Comparison of ENCODE assay signal across 9 cellular contexts in genomic region chr5:170307575-170308465, GRCh38. TPM values are rescaled to one million over a fixed set of nuclear protein-coding genes. Genes with fewer than 3 reads are reported as not detected.
DNase-seq lines count a peak whose midpoint lies in the region; ATAC-seq and TF ChIP-seq lines count a peak whose summit lies in the region.
"Had no signal": no experiment of that assay in that cellular context is flagged by ENCODE, and none has a peak within 500 bp of the region (broad histone marks: within the 10 kb centered on the region; RNA-seq: fewer than 3 reads in every experiment).

No MANE protein-coding gene starts in this region.

- POLR2A ChIA-PET in Panc1 (lab: Charles Lee) = no interaction called here

- TF ChIP-seq CTCF in Panc1 (IDR thresholded peaks at IDR 0.05) (no peak), gastrocnemius medialis (IDR thresholded peaks at IDR 0.05 in 4 of 5, conservative IDR thresholded peaks at IDR 0.05 in 1 of 5) (no peak)

- no peak overlapping the region for H3K4me3 ChIP-seq in Panc1 (ENCODE audit: low read depth in 2 of 2, low read length in 2 of 2)
- H3K4me3 ChIP-seq in gastrocnemius medialis = no peak overlapping the region

- H3K27ac Mint-ChIP-seq in activated naive CD4-positive, alpha-beta T cell treated with anti-CD3 and anti-CD28 coated beads for 36 hours = no peak overlapping the region

- ATAC-seq in GM18520 (IDR thresholded peaks at IDR 0.05; ENCODE audit: unreplicated experiment) = peak; percentile 31
- no peak for ATAC-seq in Panc1
- ATAC-seq in gastrocnemius medialis = peak; percentile 86
- no peak for ATAC-seq in GM18502 (IDR thresholded peaks at IDR 0.05; ENCODE audit: poor library complexity, unreplicated experiment)
- ATAC-seq in HG02763 (IDR thresholded peaks at IDR 0.05; ENCODE audit: unreplicated experiment) = no peak

- peak in 1 of 2 donors; percentile 27 for TF ChIP-seq POLR2A in gastrocnemius medialis (IDR thresholded peaks at IDR 0.05)

- H3K27ac ChIP-seq in Panc1 (ENCODE audit: low read length) (no peak overlapping the region), gastrocnemius medialis (peak overlapping the region; percentile 55 to 67 (median 59))

- no peaks in the 10 kb centered on the region for H3K27me3 Mint-ChIP-seq in activated naive CD4-positive, alpha-beta T cell treated with anti-CD3 and anti-CD28 coated beads for 36 hours (ENCODE audit: low read depth)

- peaks cover 2% of the 10 kb centered on the region for H3K36me3 Mint-ChIP-seq in activated naive CD4-positive, alpha-beta T cell treated with anti-CD3 and anti-CD28 coated beads for 36 hours (ENCODE audit: low read depth)

- H3K4me3 Mint-ChIP-seq in activated naive CD4-positive, alpha-beta T cell treated with anti-CD3 and anti-CD28 coated beads for 36 hours = no peak overlapping the region

- intact Hi-C loops in Panc1 (cut with micrococcal nuclease; ENCODE audit: unreplicated experiment) (no loop called here), gastrocnemius medialis (cut with DNase I; ENCODE audit: low total_unique reads) (no loop called here)
- intact Hi-C loops in activated naive CD4-positive, alpha-beta T cell treated with anti-CD3 and anti-CD28 coated beads for 36 hours (cut with micrococcal nuclease) = no loop called here

- H3K36me3 ChIP-seq in Panc1 (ENCODE audit: control insufficient read depth, insufficient read depth, low read length) = no peaks in the 10 kb centered on the region
- no peaks in the 10 kb centered on the region for H3K36me3 ChIP-seq in gastrocnemius medialis

- peaks cover 84% of the 10 kb centered on the region for H3K4me1 Mint-ChIP-seq in activated naive CD4-positive, alpha-beta T cell treated with anti-CD3 and anti-CD28 coated beads for 36 hours (ENCODE audit: low read depth)

- in situ Hi-C loops in Panc1 (cut with HindIII; ENCODE audit: low pct_unique_long_range_greater_than_20kb, low sequenced_read_pairs) = no loop called here
- in situ Hi-C loops in gastrocnemius medialis (cut with MboI; ENCODE audit: low sequenced_read_pairs in 4 of 4) = no loop called here

- BruUV-seq in Panc1 (replicated peaks; lab: Mats Ljungman, UMichigan) = no TSS peak

- CTCF ChIA-PET in Panc1 (lab: Charles Lee) = no interaction called here
- CTCF ChIA-PET in activated naive CD4-positive, alpha-beta T cell treated with anti-CD3 and anti-CD28 coated beads for 36 hours (lab: Charles Lee) = interaction anchor here (1.1 to 2.6 kb wide), 7 partner anchors 9 to 39 kb away, joined by 3 to 10 read pairs (median 4); partner anchors contain the start of gene LCP2

- H3K9me3 ChIP-seq in Panc1 (ENCODE audit: control insufficient read depth, insufficient read depth, low read depth, low read length) (no peaks in the 10 kb centered on the region), gastrocnemius medialis (no peaks in the 10 kb centered on the region)

- DNase-seq in Panc1 (ENCODE audit: low read depth, low spot score) (peak; percentile 24), glomerular endothelial cell (ENCODE audit: extremely low read depth, low read depth, low spot score) (peak; percentile 25), gastrocnemius medialis (peak; percentile 69 to 85), NCI-H2196 (lab: John Stamatoyannopoulos, UW; ENCODE audit: unreplicated experiment) (no peak)
- no peak for DNase-seq in activated naive CD4-positive, alpha-beta T cell treated with anti-CD3 and anti-CD28 coated beads for 36 hours
- DNase-seq: NCI-H524 had no signal

- H3K4me1 ChIP-seq in Panc1 (ENCODE audit: control insufficient read depth, insufficient read depth, low read length) = no peaks in the 10 kb centered on the region
- peaks cover 0 to 3% of the 10 kb centered on the region in 2 donors for H3K4me1 ChIP-seq in gastrocnemius medialis

- H3K27me3 ChIP-seq in Panc1 (ENCODE audit: control insufficient read depth, insufficient read depth, low read length) (peaks cover 3% of the 10 kb centered on the region), gastrocnemius medialis (no peaks in the 10 kb centered on the region)

- no peaks in the 10 kb centered on the region for H3K9me3 Mint-ChIP-seq in activated naive CD4-positive, alpha-beta T cell treated with anti-CD3 and anti-CD28 coated beads for 36 hours

RNA-seq across cellular contexts. Expression of gene LCP2, which starts 10.2 kb away (rescaled TPM):
- total RNA-seq in Panc1 (2021; ENCODE audit: unreplicated experiment) (0.36 TPM), glomerular endothelial cell (4.6 and 5.7 TPM in 2 replicates), gastrocnemius medialis (1 to 10 TPM; 1.9 to 3.2 (median 2.3) TPM)
- polyA plus RNA-seq in Panc1 (2012; ENCODE audit: insufficient read length) = not detected
- 100 to 1,000 TPM; 115 to 122 TPM for total RNA-seq in activated naive CD4-positive, alpha-beta T cell treated with anti-CD3 and anti-CD28 coated beads for 36 hours

Comparison
In these comparisons a context has a peak if more than half of its experiments do, and no peak if none do; other contexts are left out.
1. ATAC-seq: peak in GM18520 (single experiment) and gastrocnemius medialis (2 of 2); none in Panc1 (single experiment), GM18502 (single experiment) and HG02763 (single experiment).
2. DNase-seq: peak in Panc1 (single experiment), glomerular endothelial cell (single experiment) and gastrocnemius medialis (2 of 2); none in activated naive CD4-positive, alpha-beta T cell treated with anti-CD3 and anti-CD28 coated beads for 36 hours (single experiment) and NCI-H2196 (single experiment).
3. RNA of gene LCP2, which starts 10.2 kb away (total RNA-seq): 115 to 122 TPM in activated naive CD4-positive, alpha-beta T cell treated with anti-CD3 and anti-CD28 coated beads for 36 hours; 4.6 to 5.7 TPM in glomerular endothelial cell, 1.9 to 3.2 TPM in gastrocnemius medialis and 0.36 TPM in Panc1 (single experiment); every median in the first group is over 10 times any median in the second.